9 cellular contexts compared by ENCODE assay signal in the genomic region with DNA sequence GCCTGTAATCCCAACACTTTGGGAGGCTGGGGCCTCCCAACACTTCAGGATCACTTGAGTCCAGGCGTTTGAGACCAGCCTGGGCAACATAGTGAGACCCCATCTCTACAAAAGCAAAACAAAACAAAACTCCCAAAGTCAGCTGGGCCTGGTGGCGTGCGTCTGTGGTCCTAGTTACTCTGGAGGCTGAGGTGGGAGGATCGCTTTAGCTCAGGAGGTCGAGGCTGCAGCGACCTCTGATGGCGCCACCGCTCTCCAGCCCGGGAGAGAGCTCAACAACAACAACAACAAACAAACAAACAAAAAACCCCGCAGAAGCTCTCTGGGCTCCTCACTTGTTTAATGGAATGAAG. TPM values are rescaled to one million over a fixed set of nuclear protein-coding genes. Genes with fewer than 3 reads are reported as not detected.
DNase-seq lines count a peak whose midpoint lies in the region; ATAC-seq and TF ChIP-seq lines count a peak whose summit lies in the region.
"Had no signal": no experiment of that assay in that cellular context is flagged by ENCODE, and none has a peak within 500 bp of the region (broad histone marks: within the 10 kb centered on the region; RNA-seq: fewer than 3 reads in every experiment).

No MANE protein-coding gene starts in this region.

- peaks cover 57% of the 10 kb centered on the region for H3K27me3 Mint-ChIP-seq in activated T-cell treated with anti-CD3 and anti-CD28 coated beads, Interleukin-2, amount 50 U/mL, for 72 hours (ENCODE audit: low read depth)
- H3K27me3 Mint-ChIP-seq in brain (peaks cover 18% of the 10 kb centered on the region), memory B cell (peaks cover 19% of the 10 kb centered on the region)

- H3K4me1 ChIP-seq in thymus (ENCODE audit: control insufficient read depth, insufficient read depth, low read length), result peaks cover 4% of the 10 kb centered on the region

- peak overlapping the region; percentile 40 for H3K4me3 ChIP-seq in thymus (ENCODE audit: low read length)

- H3K4me3 Mint-ChIP-seq in activated T-cell treated with anti-CD3 and anti-CD28 coated beads, Interleukin-2, amount 50 U/mL, for 72 hours, result peak overlapping the region; percentile 66 to 75
- H3K4me3 Mint-ChIP-seq in brain, result peak overlapping the region; percentile 72 to 81 (median 78)
- H3K4me3 Mint-ChIP-seq in memory B cell, result peak overlapping the region; percentile 24

- peaks cover 2% of the 10 kb centered on the region for H3K9me3 ChIP-seq in thymus (ENCODE audit: control insufficient read depth)

- DNase-seq in activated T-cell treated with anti-CD3 and anti-CD28 coated beads, Interleukin-2, amount 50 U/mL, for 72 hours, result no peak
- DNase-seq in activated T-cell treated with anti-CD3 and anti-CD28 coated beads for 4 hours (no peak), memory B cell (ENCODE audit: low spot score in 2 of 2) (no peak), posterior cingulate gyrus (no peak), AG08395 (ENCODE audit: low spot score) (no peak)
- DNase-seq: NCI-H510A had no signal

- H3K4me1 Mint-ChIP-seq in activated T-cell treated with anti-CD3 and anti-CD28 coated beads, Interleukin-2, amount 50 U/mL, for 72 hours (ENCODE audit: low read depth), result peaks cover 5% of the 10 kb centered on the region
- peaks cover 22% of the 10 kb centered on the region for H3K4me1 Mint-ChIP-seq in brain
- H3K4me1 Mint-ChIP-seq in memory B cell, result peaks cover 2% of the 10 kb centered on the region

- WGBS in thymus, result 38% methylated on average over 10 of the region's 10 CpGs

- peaks cover 27% of the 10 kb centered on the region for H3K27me3 ChIP-seq in thymus (ENCODE audit: control insufficient read depth, insufficient read depth)

- H3K9me3 Mint-ChIP-seq in activated T-cell treated with anti-CD3 and anti-CD28 coated beads, Interleukin-2, amount 50 U/mL, for 72 hours, result no peaks in the 10 kb centered on the region
- H3K9me3 Mint-ChIP-seq in brain (peaks cover 0 to 4% (median 0%) of the 10 kb centered on the region in 5 experiments), memory B cell (no peaks in the 10 kb centered on the region)

- no peak for TF ChIP-seq CTCF in brain (conservative IDR thresholded peaks at IDR 0.05)

- H3K36me3 Mint-ChIP-seq in activated T-cell treated with anti-CD3 and anti-CD28 coated beads, Interleukin-2, amount 50 U/mL, for 72 hours (ENCODE audit: insufficient read depth in 2 of 2), result peaks cover 0 to 2% of the 10 kb centered on the region in 2 donors
- H3K36me3 Mint-ChIP-seq in brain (no peaks in the 10 kb centered on the region), memory B cell (no peaks in the 10 kb centered on the region)

- H3K36me3 ChIP-seq in thymus (ENCODE audit: control insufficient read depth, insufficient read depth), result no peaks in the 10 kb centered on the region

- no peak for ATAC-seq in activated T-cell treated with anti-CD3 and anti-CD28 coated beads, Interleukin-2, amount 50 U/mL, for 72 hours (replicated peaks in 1 of 2)
- ATAC-seq in memory B cell (ENCODE audit: low read depth), result no peak
- ATAC-seq in GM18870 (IDR thresholded peaks at IDR 0.05; ENCODE audit: unreplicated experiment), result no peak

- H3K27ac Mint-ChIP-seq in activated T-cell treated with anti-CD3 and anti-CD28 coated beads, Interleukin-2, amount 50 U/mL, for 72 hours, result no peak overlapping the region
- H3K27ac Mint-ChIP-seq in brain (no peak overlapping the region), memory B cell (no peak overlapping the region)

- no peak overlapping the region for H3K27ac ChIP-seq in thymus (ENCODE audit: low read depth)

- intact Hi-C loops in posterior cingulate gyrus (cut with DNase I), result no loop called here

RNA-seq across cellular contexts. Expression of gene ACOT12, which starts 0.5 kb away (rescaled TPM):
- total RNA-seq in activated T-cell treated with anti-CD3 and anti-CD28 coated beads, Interleukin-2, amount 50 U/mL, for 72 hours, result not detected
- polyA plus RNA-seq in brain (ENCODE audit: insufficient read depth, low read depth, low replicate concordance) (not detected), thymus (0.14 TPM)

Comparison
In these comparisons a context has a peak if more than half of its experiments do, and no peak if none do; other contexts are left out.
1. H3K4me3 Mint-ChIP-seq: peak in every context shown above with its lines; median percentile 78 in brain; 70 in activated T-cell treated with anti-CD3 and anti-CD28 coated beads, Interleukin-2, amount 50 U/mL, for 72 hours; 24 in memory B cell.